In genomic region chr15:59227021-59227420, GRCh38 we compare ENCODE assay signal across 24 cellular contexts. TPM values are rescaled to one million over a fixed set of nuclear protein-coding genes. Genes with fewer than 3 reads are reported as not detected.
"Had no signal": no experiment of that assay in that cellular context is flagged by ENCODE, and none has a peak within 500 bp of the region (broad histone marks: within the 10 kb centered on the region; RNA-seq: fewer than 3 reads in every experiment).

No MANE protein-coding gene starts in this region.

- DNase-seq: activated CD4-positive, alpha-beta memory T cell treated with anti-CD3 and anti-CD28 coated beads, Interleukin-2, amount 10 ng/mL, durations not matched to agents 7 days and 5 days; activated CD4-positive, alpha-beta T cell treated with anti-CD3 and anti-CD28 coated beads for 36 hours; activated CD4-positive, alpha-beta T cell treated with anti-CD3 and anti-CD28 coated beads, Interleukin-2, amount 50 U/mL, for 1 hour; activated naive CD8-positive, alpha-beta T cell treated with anti-CD3 and anti-CD28 coated beads, Interleukin-2, amount 50 U/mL, for 24 hours; activated T-cell treated with anti-CD3 and anti-CD28 coated beads, Interleukin-2, amount 50 U/mL, for 72 hours; amniotic stem cell; body of pancreas; Karpas-422; MM.1S; NCI-H146; NCI-H187 treated with DMSO at 0.1 percent for 48 hours; NCI-H2081 treated with DMSO at 0.1 percent for 48 hours; NCI-H446; NCI-H524; PC-3; SHP77 treated with DMSO at 0.1 percent for 48 hours; T-helper 1 cell; WERI-Rb-1 had no signal

- H3K9me3 ChIP-seq: ascending aorta, body of pancreas had no signal

- H3K27me3 ChIP-seq: ascending aorta, body of pancreas had no signal

- H3K4me1 Mint-ChIP-seq: activated naive CD8-positive, alpha-beta T cell treated with anti-CD3 and anti-CD28 coated beads, Interleukin-2, amount 50 U/mL, for 24 hours; central memory CD8-positive, alpha-beta T cell had no signal

- ATAC-seq: activated CD4-positive, alpha-beta T cell treated with anti-CD3 and anti-CD28 coated beads for 36 hours; activated naive CD4-positive, alpha-beta T cell treated with anti-CD3 and anti-CD28 coated beads, Interleukin-2, amount 50 U/mL, for 72 hours; activated naive CD8-positive, alpha-beta T cell treated with anti-CD3 and anti-CD28 coated beads, Interleukin-2, amount 50 U/mL, for 24 hours; activated T-cell treated with anti-CD3 and anti-CD28 coated beads, Interleukin-2, amount 50 U/mL, for 72 hours; body of pancreas; PC-3 had no signal

- H3K27me3 Mint-ChIP-seq: activated naive CD8-positive, alpha-beta T cell treated with anti-CD3 and anti-CD28 coated beads, Interleukin-2, amount 50 U/mL, for 24 hours had no signal

- H3K27ac ChIP-seq: ascending aorta, body of pancreas, SK-N-MC, WERI-Rb-1 had no signal

- H3K4me3 Mint-ChIP-seq: activated CD4-positive, alpha-beta memory T cell treated with anti-CD3 and anti-CD28 coated beads, Interleukin-2, amount 10 ng/mL, durations not matched to agents 7 days and 5 days; activated CD4-positive, alpha-beta T cell treated with anti-CD3 and anti-CD28 coated beads for 36 hours; activated naive CD8-positive, alpha-beta T cell treated with anti-CD3 and anti-CD28 coated beads, Interleukin-2, amount 50 U/mL, for 24 hours; activated T-cell treated with anti-CD3 and anti-CD28 coated beads, Interleukin-2, amount 50 U/mL, for 72 hours; central memory CD8-positive, alpha-beta T cell had no signal

- H3K4me3 ChIP-seq: ascending aorta, body of pancreas, SK-N-MC had no signal

- H3K36me3 Mint-ChIP-seq: activated naive CD4-positive, alpha-beta T cell treated with anti-CD3 and anti-CD28 coated beads, Interleukin-2, amount 50 U/mL, for 72 hours had no signal

- H3K4me1 ChIP-seq: body of pancreas had no signal

- H3K9me3 Mint-ChIP-seq: activated CD4-positive, alpha-beta memory T cell treated with anti-CD3 and anti-CD28 coated beads, Interleukin-2, amount 10 ng/mL, durations not matched to agents 7 days and 5 days; activated naive CD4-positive, alpha-beta T cell treated with anti-CD3 and anti-CD28 coated beads, Interleukin-2, amount 50 U/mL, for 72 hours; activated naive CD8-positive, alpha-beta T cell treated with anti-CD3 and anti-CD28 coated beads, Interleukin-2, amount 50 U/mL, for 24 hours; activated T-cell treated with anti-CD3 and anti-CD28 coated beads, Interleukin-2, amount 50 U/mL, for 72 hours; central memory CD8-positive, alpha-beta T cell had no signal

- H3K36me3 ChIP-seq: WERI-Rb-1 had no signal

- H3K27ac Mint-ChIP-seq: activated CD4-positive, alpha-beta memory T cell treated with anti-CD3 and anti-CD28 coated beads, Interleukin-2, amount 10 ng/mL, durations not matched to agents 7 days and 5 days; activated CD4-positive, alpha-beta T cell treated with anti-CD3 and anti-CD28 coated beads for 36 hours; activated naive CD4-positive, alpha-beta T cell treated with anti-CD3 and anti-CD28 coated beads, Interleukin-2, amount 50 U/mL, for 72 hours; activated naive CD8-positive, alpha-beta T cell treated with anti-CD3 and anti-CD28 coated beads, Interleukin-2, amount 50 U/mL, for 24 hours; activated T-cell treated with anti-CD3 and anti-CD28 coated beads, Interleukin-2, amount 50 U/mL, for 72 hours had no signal

RNA-seq across cellular contexts. Expression of gene LDHAL6B, which starts 20.4 kb away (rescaled TPM):
- total RNA-seq: activated CD4-positive, alpha-beta memory T cell treated with anti-CD3 and anti-CD28 coated beads, Interleukin-2, amount 10 ng/mL, durations not matched to agents 7 days and 5 days; activated CD4-positive, alpha-beta T cell treated with anti-CD3 and anti-CD28 coated beads for 36 hours; activated CD8-positive, alpha-beta memory T cell treated with anti-CD3 and anti-CD28 coated beads for 36 hours; activated naive CD4-positive, alpha-beta T cell treated with anti-CD3 and anti-CD28 coated beads, Interleukin-2, amount 50 U/mL, for 72 hours; activated T-cell treated with anti-CD3 and anti-CD28 coated beads, Interleukin-2, amount 50 U/mL, for 72 hours; ascending aorta; body of pancreas; PC-3; T-helper 2 cell treated with Interferon-gamma antibody and Interleukin-4, amounts not matched to agents 100 ng/mL and 5 ng/mL, for 36 hours had no signal
